In genomic region chr11:42631223-42631843, GRCh38 we compare ENCODE assay signal across 11 cellular contexts.
A peak's percentile ranks its signal among the peaks of the same experiment; 100 is the strongest.
DNase-seq lines count a peak whose midpoint lies in the region; ATAC-seq and TF ChIP-seq lines count a peak whose summit lies in the region.
"Had no signal": no experiment of that assay in that cellular context is flagged by ENCODE, and none has a peak within 500 bp of the region (broad histone marks: within the 10 kb centered on the region; RNA-seq: fewer than 3 reads in every experiment).

No MANE protein-coding gene starts in this region.

- TF ChIP-seq CTCF in HEK293 (tag by site-specific recombination; IDR thresholded peaks at IDR 0.05) (no peak), RWPE1 (conservative IDR thresholded peaks at IDR 0.05; ENCODE audit: low read depth) (no peak)

- H3K9me3 Mint-ChIP-seq in activated T-helper 2 cell treated with anti-CD3 and anti-CD28 coated beads, Interferon-gamma antibody, Interleukin-2, Interleukin-4, amounts not matched to agents 10 μg/mL and 5 μg/mL and 100 μg/mL, durations not matched to agents 14 hours and 24 hours and 36 hours, result peaks cover 26% of the 10 kb centered on the region

- no peak overlapping the region for H3K27ac Mint-ChIP-seq in activated T-helper 2 cell treated with anti-CD3 and anti-CD28 coated beads, Interferon-gamma antibody, Interleukin-2, Interleukin-4, amounts not matched to agents 10 μg/mL and 5 μg/mL and 100 μg/mL, durations not matched to agents 14 hours and 24 hours and 36 hours

- no peak for ATAC-seq in GM21717 (IDR thresholded peaks at IDR 0.05; ENCODE audit: unreplicated experiment)
- ATAC-seq in GM19455 (IDR thresholded peaks at IDR 0.05; ENCODE audit: unreplicated experiment), result no peak

- no peaks in the 10 kb centered on the region for H3K9me3 ChIP-seq in HEK293 (ENCODE audit: control insufficient read depth, insufficient read depth, low read depth, low read length)

- no peak overlapping the region for H3K4me3 ChIP-seq in HEK293 (ENCODE audit: low read depth, low read length)
- H3K4me3 ChIP-seq: lung had no signal

- H3K27me3 Mint-ChIP-seq in activated T-helper 2 cell treated with anti-CD3 and anti-CD28 coated beads, Interferon-gamma antibody, Interleukin-2, Interleukin-4, amounts not matched to agents 10 μg/mL and 5 μg/mL and 100 μg/mL, durations not matched to agents 14 hours and 24 hours and 36 hours (ENCODE audit: low read depth), result no peaks in the 10 kb centered on the region

- no peaks in the 10 kb centered on the region for H3K36me3 Mint-ChIP-seq in activated T-helper 2 cell treated with anti-CD3 and anti-CD28 coated beads, Interferon-gamma antibody, Interleukin-2, Interleukin-4, amounts not matched to agents 10 μg/mL and 5 μg/mL and 100 μg/mL, durations not matched to agents 14 hours and 24 hours and 36 hours (ENCODE audit: low read depth)

- no peaks in the 10 kb centered on the region for H3K4me1 Mint-ChIP-seq in activated T-helper 2 cell treated with anti-CD3 and anti-CD28 coated beads, Interferon-gamma antibody, Interleukin-2, Interleukin-4, amounts not matched to agents 10 μg/mL and 5 μg/mL and 100 μg/mL, durations not matched to agents 14 hours and 24 hours and 36 hours (ENCODE audit: low read depth)

- no peaks in the 10 kb centered on the region for H3K4me1 ChIP-seq in HEK293 (ENCODE audit: control insufficient read depth, insufficient read depth, low read length)

- H3K4me3 Mint-ChIP-seq in activated T-helper 2 cell treated with anti-CD3 and anti-CD28 coated beads, Interferon-gamma antibody, Interleukin-2, Interleukin-4, amounts not matched to agents 10 μg/mL and 5 μg/mL and 100 μg/mL, durations not matched to agents 14 hours and 24 hours and 36 hours (ENCODE audit: low read depth), result no peak overlapping the region

- POLR2A ChIA-PET in HEK293 (lab: Yijun Ruan, JAX), result no interaction called here
- POLR2A ChIA-PET in RWPE1 (lab: Yijun Ruan, JAX; ENCODE audit: low non-redundant PET), result no interaction called here

- DNase-seq in Ammon's horn (ENCODE audit: low spot score) (peak; percentile 74), RWPE1 (ENCODE audit: low spot score) (peak; percentile 9), globus pallidus (ENCODE audit: low spot score) (peak; percentile 92), glomerular visceral epithelial cell (ENCODE audit: extremely low spot score) (no peak)
- DNase-seq in activated T-helper 2 cell treated with anti-CD3 and anti-CD28 coated beads, Interferon-gamma antibody, Interleukin-2, Interleukin-4, amounts not matched to agents 10 μg/mL and 5 μg/mL and 100 μg/mL, durations not matched to agents 14 hours and 24 hours and 36 hours (ENCODE audit: low spot score), result no peak
- DNase-seq: DMS79; stimulated activated CD4-positive, alpha-beta T cell treated with anti-CD3 and anti-CD28 coated beads, Interleukin-4, amount 100 ng/mL, for 24 hours had no signal

- intact Hi-C loops in activated T-helper 2 cell treated with anti-CD3 and anti-CD28 coated beads, Interferon-gamma antibody, Interleukin-2, Interleukin-4, amounts not matched to agents 10 μg/mL and 5 μg/mL and 100 μg/mL, durations not matched to agents 14 hours and 24 hours and 36 hours (cut with micrococcal nuclease), result no loop called here

- CTCF ChIA-PET in HEK293 (lab: Yijun Ruan, JAX), result interaction anchor here (0.7 to 0.8 kb wide), 2 partner anchors 10 to 129 kb away, joined by 3 to 4 read pairs; no protein-coding TSS in a partner anchor
- CTCF ChIA-PET in RWPE1 (lab: Yijun Ruan, JAX), result interaction anchor here (0.7 kb wide), 1 partner anchor 82 kb away, joined by 3 read pairs; no protein-coding TSS in a partner anchor

- no peaks in the 10 kb centered on the region for H3K36me3 ChIP-seq in HEK293 (ENCODE audit: control insufficient read depth in 2 of 2, insufficient read depth in 1 of 2, low read length in 2 of 2)

- no peak overlapping the region for H3K27ac ChIP-seq in HEK293 (ENCODE audit: extremely low read depth, low read depth, low read length)
- no peak overlapping the region for H3K27ac ChIP-seq in RWPE1

TF ChIP-seq in HEK293, 187 proteins besides CTCF, POLR2A, EP300 and RAD21:
- TF ChIP-seq ZNF654 (tag by site-specific recombination; IDR thresholded peaks at IDR 0.05; ENCODE audit: low read depth) (0 out of 2 replicates have a peak, but pooled peaks have one; percentile 9), HOXD13 (CRISPR knock-in tag; IDR thresholded peaks at IDR 0.05; ENCODE audit: borderline replicate concordance) (no peak), REPIN1 (tag by site-specific recombination; IDR thresholded peaks at IDR 0.05; ENCODE audit: low read depth) (no peak), MEIS1 (CRISPR knock-in tag; IDR thresholded peaks at IDR 0.05; ENCODE audit: borderline replicate concordance) (no peak), ZNF704 (tag by site-specific recombination; IDR thresholded peaks at IDR 0.05) (no peak), PRDM6 (tag by site-specific recombination; IDR thresholded peaks at IDR 0.05) (no peak), RBAK (tag by site-specific recombination; IDR thresholded peaks at IDR 0.05) (no peak)
- TF ChIP-seq, protein P1, sequence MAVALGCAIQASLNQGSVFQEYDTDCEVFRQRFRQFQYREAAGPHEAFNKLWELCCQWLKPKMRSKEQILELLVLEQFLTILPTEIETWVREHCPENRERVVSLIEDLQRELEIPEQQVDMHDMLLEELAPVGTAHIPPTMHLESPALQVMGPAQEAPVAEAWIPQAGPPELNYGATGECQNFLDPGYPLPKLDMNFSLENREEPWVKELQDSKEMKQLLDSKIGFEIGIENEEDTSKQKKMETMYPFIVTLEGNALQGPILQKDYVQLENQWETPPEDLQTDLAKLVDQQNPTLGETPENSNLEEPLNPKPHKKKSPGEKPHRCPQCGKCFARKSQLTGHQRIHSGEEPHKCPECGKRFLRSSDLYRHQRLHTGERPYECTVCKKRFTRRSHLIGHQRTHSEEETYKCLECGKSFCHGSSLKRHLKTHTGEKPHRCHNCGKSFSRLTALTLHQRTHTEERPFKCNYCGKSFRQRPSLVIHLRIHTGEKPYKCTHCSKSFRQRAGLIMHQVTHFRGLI (tag by site-specific recombination; IDR thresholded peaks at IDR 0.05), result no peak
- TF ChIP-seq, protein P2, sequence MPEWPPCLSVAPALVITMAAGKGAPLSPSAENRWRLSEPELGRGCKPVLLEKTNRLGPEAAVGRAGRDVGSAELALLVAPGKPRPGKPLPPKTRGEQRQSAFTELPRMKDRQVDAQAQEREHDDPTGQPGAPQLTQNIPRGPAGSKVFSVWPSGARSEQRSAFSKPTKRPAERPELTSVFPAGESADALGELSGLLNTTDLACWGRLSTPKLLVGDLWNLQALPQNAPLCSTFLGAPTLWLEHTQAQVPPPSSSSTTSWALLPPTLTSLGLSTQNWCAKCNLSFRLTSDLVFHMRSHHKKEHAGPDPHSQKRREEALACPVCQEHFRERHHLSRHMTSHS (tag by site-specific recombination; IDR thresholded peaks at IDR 0.05), result no peak

Comparison
In these comparisons a context has a peak if more than half of its experiments do, and no peak if none do; other contexts are left out.
1. DNase-seq: peak in Ammon's horn (single experiment), RWPE1 (single experiment) and globus pallidus (single experiment); none in activated T-helper 2 cell treated with anti-CD3 and anti-CD28 coated beads, Interferon-gamma antibody, Interleukin-2, Interleukin-4, amounts not matched to agents 10 μg/mL and 5 μg/mL and 100 μg/mL, durations not matched to agents 14 hours and 24 hours and 36 hours (single experiment) and glomerular visceral epithelial cell (single experiment).